In the genomic region with DNA sequence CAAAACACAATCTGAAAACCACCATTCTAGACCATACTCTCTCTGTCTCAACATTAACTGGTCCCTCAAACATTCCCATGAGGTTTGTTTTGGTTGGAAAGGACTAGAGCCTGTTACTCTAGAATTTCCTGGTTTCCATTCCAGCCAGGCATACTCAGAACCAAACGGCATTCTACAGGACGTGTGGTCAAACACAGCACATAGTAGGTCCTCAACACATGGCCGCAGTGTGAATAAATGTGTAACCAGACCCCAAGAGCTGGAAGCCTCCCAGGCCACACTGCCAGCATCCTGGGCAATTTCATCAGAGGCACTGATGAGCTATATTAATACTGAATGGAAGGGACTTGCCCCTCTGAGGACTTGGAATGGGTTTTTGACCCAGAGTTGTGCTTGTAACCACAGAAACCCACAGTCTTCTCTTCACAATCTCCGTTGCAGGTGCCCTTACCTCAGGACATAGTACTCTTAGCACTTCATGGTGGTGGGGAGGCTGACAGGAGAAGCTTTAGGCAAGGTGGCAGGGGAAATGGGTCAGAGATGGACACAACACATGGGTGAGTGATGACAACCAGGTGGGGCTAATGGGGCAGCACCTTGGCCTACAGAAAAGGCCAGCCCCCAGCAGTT, we compare ENCODE assay signal across 16 cellular contexts.
DNase-seq lines count a peak whose midpoint lies in the region; ATAC-seq and TF ChIP-seq lines count a peak whose summit lies in the region.
"Had no signal": no experiment of that assay in that cellular context is flagged by ENCODE, and none has a peak within 500 bp of the region (broad histone marks: within the 10 kb centered on the region; RNA-seq: fewer than 3 reads in every experiment).

No MANE protein-coding gene starts in this region.

- H2AFZ ChIP-seq in ACC112 (ENCODE audit: low read length, unreplicated experiment) (peak overlapping the region; percentile 53), MM.1S (ENCODE audit: low read length) (no peak overlapping the region)

- H3K27ac Mint-ChIP-seq in chondrocyte (ENCODE audit: unreplicated experiment) = peak overlapping the region; percentile 93
- peak overlapping the region; percentile 94 for H3K27ac Mint-ChIP-seq in osteocyte (ENCODE audit: unreplicated experiment)
- H3K27ac Mint-ChIP-seq: activated CD8-positive, alpha-beta T cell treated with anti-CD3 and anti-CD28 coated beads, Interleukin-2, amount 10 ng/mL, durations not matched to agents 7 days and 5 days; natural killer cell had no signal

- no peaks in the 10 kb centered on the region for H3K36me3 ChIP-seq in ACC112 (ENCODE audit: insufficient read depth, low read length)
- H3K36me3 ChIP-seq in MM.1S (replicated peaks; ENCODE audit: insufficient read depth, low read length) = no peaks in the 10 kb centered on the region
- H3K36me3 ChIP-seq: Peyer's patch had no signal

- H3K27me3 ChIP-seq in ACC112 (ENCODE audit: insufficient read depth, low read length) (no peaks in the 10 kb centered on the region), MM.1S (replicated peaks; ENCODE audit: insufficient read depth, low read length) (no peaks in the 10 kb centered on the region)
- H3K27me3 ChIP-seq: Peyer's patch, upper lobe of left lung had no signal

- no peaks in the 10 kb centered on the region for H3K79me2 ChIP-seq in ACC112 (ENCODE audit: control insufficient read depth, insufficient read depth, low read length, unreplicated experiment)
- H3K79me2 ChIP-seq in MM.1S (ENCODE audit: low read length) = no peaks in the 10 kb centered on the region

- H4K20me1 ChIP-seq in MM.1S (ENCODE audit: insufficient read depth, low read length) = no peaks in the 10 kb centered on the region

- no peak for TF ChIP-seq CTCF in chondrocyte (IDR thresholded peaks at IDR 0.05)
- TF ChIP-seq CTCF in osteocyte (IDR thresholded peaks at IDR 0.05) = no peak
- TF ChIP-seq CTCF in MM.1S (IDR thresholded peaks at IDR 0.05; ENCODE audit: low read length) = no peak

- H3K4me1 ChIP-seq in ACC112 (ENCODE audit: control insufficient read depth, insufficient read depth, low read length, unreplicated experiment) (peaks cover 34% of the 10 kb centered on the region), MM.1S (ENCODE audit: low read length) (no peaks in the 10 kb centered on the region)
- H3K4me1 ChIP-seq: Peyer's patch, upper lobe of left lung had no signal

- no peaks in the 10 kb centered on the region for H3K27me3 Mint-ChIP-seq in chondrocyte (ENCODE audit: low read depth)
- H3K27me3 Mint-ChIP-seq in osteocyte (ENCODE audit: unreplicated experiment) = no peaks in the 10 kb centered on the region

- H3K36me3 Mint-ChIP-seq in chondrocyte (ENCODE audit: low read depth) = no peaks in the 10 kb centered on the region
- no peaks in the 10 kb centered on the region for H3K36me3 Mint-ChIP-seq in osteocyte (ENCODE audit: unreplicated experiment)
- H3K36me3 Mint-ChIP-seq: natural killer cell had no signal

- H3K4me3 ChIP-seq in ACC112 (ENCODE audit: low read depth, low read length) = no peak overlapping the region
- H3K4me3 ChIP-seq in MM.1S (ENCODE audit: low read length) = no peak overlapping the region
- H3K4me3 ChIP-seq: Peyer's patch, upper lobe of left lung had no signal

- no peak overlapping the region for H3K4me2 ChIP-seq in MM.1S (ENCODE audit: low read depth, low read length)

- H3K27ac ChIP-seq in ACC112 (ENCODE audit: low read depth, low read length) = peak overlapping the region; percentile 87
- H3K27ac ChIP-seq in MM.1S (ENCODE audit: low read length) = no peak overlapping the region

- ATAC-seq in HG03432 (IDR thresholded peaks at IDR 0.05; ENCODE audit: unreplicated experiment) (peak; percentile 36), HG03571 (IDR thresholded peaks at IDR 0.05; ENCODE audit: unreplicated experiment) (no peak), GM19455 (IDR thresholded peaks at IDR 0.05; ENCODE audit: unreplicated experiment) (no peak)
- ATAC-seq: activated CD8-positive, alpha-beta T cell treated with anti-CD3 and anti-CD28 coated beads, Interleukin-2, amount 10 ng/mL, durations not matched to agents 7 days and 5 days; natural killer cell had no signal

- no peak overlapping the region for H3K9ac ChIP-seq in MM.1S (ENCODE audit: low read length)

- H3K9me3 ChIP-seq in MM.1S (replicated peaks; ENCODE audit: insufficient read depth, low read length) = no peaks in the 10 kb centered on the region
- H3K9me3 ChIP-seq: Peyer's patch, upper lobe of left lung had no signal

- H3K4me3 Mint-ChIP-seq in chondrocyte (ENCODE audit: unreplicated experiment) = no peak overlapping the region
- no peak overlapping the region for H3K4me3 Mint-ChIP-seq in osteocyte (ENCODE audit: unreplicated experiment)
- H3K4me3 Mint-ChIP-seq: activated CD8-positive, alpha-beta T cell treated with anti-CD3 and anti-CD28 coated beads, Interleukin-2, amount 10 ng/mL, durations not matched to agents 7 days and 5 days; natural killer cell had no signal

- H3F3A ChIP-seq in MM.1S (ENCODE audit: insufficient read depth, low read length) = no peaks in the 10 kb centered on the region

- H3K9me3 Mint-ChIP-seq in chondrocyte (ENCODE audit: low read depth) = no peaks in the 10 kb centered on the region
- H3K9me3 Mint-ChIP-seq in osteocyte (ENCODE audit: unreplicated experiment) = no peaks in the 10 kb centered on the region

- no peaks in the 10 kb centered on the region for H3K9me2 ChIP-seq in MM.1S (replicated peaks; ENCODE audit: insufficient read depth, low read length)

- H3K4me1 Mint-ChIP-seq in chondrocyte (ENCODE audit: low read depth) = peaks cover 67% of the 10 kb centered on the region
- H3K4me1 Mint-ChIP-seq in osteocyte (ENCODE audit: unreplicated experiment) = peaks cover 79% of the 10 kb centered on the region
- H3K4me1 Mint-ChIP-seq: natural killer cell had no signal

- DNase-seq in chondrocyte (ENCODE audit: low spot score) (no peak), osteocyte (ENCODE audit: extremely low spot score, unreplicated experiment) (no peak), OCI-M2 (lab: John Stamatoyannopoulos, UW; ENCODE audit: unreplicated experiment) (no peak), MM.1S (no peak)
- DNase-seq: activated CD8-positive, alpha-beta T cell treated with anti-CD3 and anti-CD28 coated beads, Interleukin-2, amount 10 ng/mL, durations not matched to agents 7 days and 5 days; activated gamma-delta T cell treated with Interleukin-2 at 50 U/mL for 16 hours; DMS153; islet precursor cell; natural killer cell; NCI-H1105 treated with DMSO at 0.1 percent for 48 hours; Peyer's patch; upper lobe of left lung had no signal
